ENCODE assay signal across 1 cellular context in genomic region chr19:43224201-43224854, GRCh38.
A peak's percentile ranks its signal among the peaks of the same experiment; 100 is the strongest.
TF ChIP-seq lines count a peak whose summit lies in the region.

No MANE protein-coding gene starts in this region.

TF ChIP-seq in IMR-90, 13 proteins besides CTCF, POLR2A, EP300 and RAD21:
- peak; percentile 26; the same call in 1 of the 2 replicates for TF ChIP-seq USF2 (IDR thresholded peaks at IDR 0.05; ENCODE audit: low read depth, low read length)
